ENCODE assay signal across 2 cellular contexts in the genomic region with DNA sequence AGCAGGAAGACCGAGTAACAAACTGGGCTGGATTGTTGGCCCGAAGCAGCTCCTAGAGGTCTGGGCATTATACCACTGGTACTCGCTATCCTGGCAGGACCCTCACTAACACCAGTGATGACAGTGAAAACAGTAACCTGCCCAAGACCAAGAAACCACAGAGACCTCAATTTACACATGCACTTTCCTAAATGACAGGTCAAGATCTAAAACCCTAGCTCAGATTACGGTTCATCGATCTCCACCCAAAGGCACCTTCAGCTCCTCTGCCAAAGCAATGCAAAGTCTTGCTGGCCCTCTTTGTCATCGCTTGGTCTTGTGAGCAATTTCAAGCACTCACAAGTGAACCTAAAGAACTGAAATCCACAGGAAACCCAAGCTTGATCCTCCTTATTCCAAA.
TF ChIP-seq lines count a peak whose summit lies in the region.

No MANE protein-coding gene starts in this region.

TF ChIP-seq in SK-N-SH, 30 proteins besides CTCF, POLR2A, EP300 and RAD21 (continued from another document):
- TF ChIP-seq SMC3 (IDR thresholded peaks at IDR 0.05; ENCODE audit: low read depth, low read length) (no peak), FOXM1 (IDR thresholded peaks at IDR 0.05; ENCODE audit: low read depth) (no peak), FOXJ3 (CRISPR knock-in tag; IDR thresholded peaks at IDR 0.05) (no peak), RCOR1 (IDR thresholded peaks at IDR 0.05; ENCODE audit: low read length) (no peak), GABPA (IDR thresholded peaks at IDR 0.05; ENCODE audit: low read depth) (no peak; the same call in 1 of the 2 replicates), TAF1 (IDR thresholded peaks at IDR 0.05; ENCODE audit: borderline replicate concordance, low read depth, low read length) (no peak), RXRA (IDR thresholded peaks at IDR 0.05; ENCODE audit: borderline replicate concordance, low read depth) (no peak), TCF12 (IDR thresholded peaks at IDR 0.05) (no peak), CHD2 (IDR thresholded peaks at IDR 0.05; ENCODE audit: low read length, partially characterized antibody) (no peak), EZH2phosphoT487 (IDR thresholded peaks at IDR 0.05; ENCODE audit: borderline replicate concordance, low read depth) (no peak), SIN3A (IDR thresholded peaks at IDR 0.05; ENCODE audit: borderline replicate concordance, low read depth, low read length) (no peak), MEF2A (IDR thresholded peaks at IDR 0.05; ENCODE audit: borderline replicate concordance, low read depth) (no peak), JUND (IDR thresholded peaks at IDR 0.05) (no peak), MXI1 (IDR thresholded peaks at IDR 0.05; ENCODE audit: low read depth, low read length) (no peak)
- TF ChIP-seq, protein P1, sequence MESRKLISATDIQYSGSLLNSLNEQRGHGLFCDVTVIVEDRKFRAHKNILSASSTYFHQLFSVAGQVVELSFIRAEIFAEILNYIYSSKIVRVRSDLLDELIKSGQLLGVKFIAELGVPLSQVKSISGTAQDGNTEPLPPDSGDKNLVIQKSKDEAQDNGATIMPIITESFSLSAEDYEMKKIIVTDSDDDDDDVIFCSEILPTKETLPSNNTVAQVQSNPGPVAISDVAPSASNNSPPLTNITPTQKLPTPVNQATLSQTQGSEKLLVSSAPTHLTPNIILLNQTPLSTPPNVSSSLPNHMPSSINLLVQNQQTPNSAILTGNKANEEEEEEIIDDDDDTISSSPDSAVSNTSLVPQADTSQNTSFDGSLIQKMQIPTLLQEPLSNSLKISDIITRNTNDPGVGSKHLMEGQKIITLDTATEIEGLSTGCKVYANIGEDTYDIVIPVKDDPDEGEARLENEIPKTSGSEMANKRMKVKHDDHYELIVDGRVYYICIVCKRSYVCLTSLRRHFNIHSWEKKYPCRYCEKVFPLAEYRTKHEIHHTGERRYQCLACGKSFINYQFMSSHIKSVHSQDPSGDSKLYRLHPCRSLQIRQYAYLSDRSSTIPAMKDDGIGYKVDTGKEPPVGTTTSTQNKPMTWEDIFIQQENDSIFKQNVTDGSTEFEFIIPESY (IDR thresholded peaks at IDR 0.05; ENCODE audit: borderline replicate concordance, low read depth) = no peak
- TF ChIP-seq, protein P2, sequence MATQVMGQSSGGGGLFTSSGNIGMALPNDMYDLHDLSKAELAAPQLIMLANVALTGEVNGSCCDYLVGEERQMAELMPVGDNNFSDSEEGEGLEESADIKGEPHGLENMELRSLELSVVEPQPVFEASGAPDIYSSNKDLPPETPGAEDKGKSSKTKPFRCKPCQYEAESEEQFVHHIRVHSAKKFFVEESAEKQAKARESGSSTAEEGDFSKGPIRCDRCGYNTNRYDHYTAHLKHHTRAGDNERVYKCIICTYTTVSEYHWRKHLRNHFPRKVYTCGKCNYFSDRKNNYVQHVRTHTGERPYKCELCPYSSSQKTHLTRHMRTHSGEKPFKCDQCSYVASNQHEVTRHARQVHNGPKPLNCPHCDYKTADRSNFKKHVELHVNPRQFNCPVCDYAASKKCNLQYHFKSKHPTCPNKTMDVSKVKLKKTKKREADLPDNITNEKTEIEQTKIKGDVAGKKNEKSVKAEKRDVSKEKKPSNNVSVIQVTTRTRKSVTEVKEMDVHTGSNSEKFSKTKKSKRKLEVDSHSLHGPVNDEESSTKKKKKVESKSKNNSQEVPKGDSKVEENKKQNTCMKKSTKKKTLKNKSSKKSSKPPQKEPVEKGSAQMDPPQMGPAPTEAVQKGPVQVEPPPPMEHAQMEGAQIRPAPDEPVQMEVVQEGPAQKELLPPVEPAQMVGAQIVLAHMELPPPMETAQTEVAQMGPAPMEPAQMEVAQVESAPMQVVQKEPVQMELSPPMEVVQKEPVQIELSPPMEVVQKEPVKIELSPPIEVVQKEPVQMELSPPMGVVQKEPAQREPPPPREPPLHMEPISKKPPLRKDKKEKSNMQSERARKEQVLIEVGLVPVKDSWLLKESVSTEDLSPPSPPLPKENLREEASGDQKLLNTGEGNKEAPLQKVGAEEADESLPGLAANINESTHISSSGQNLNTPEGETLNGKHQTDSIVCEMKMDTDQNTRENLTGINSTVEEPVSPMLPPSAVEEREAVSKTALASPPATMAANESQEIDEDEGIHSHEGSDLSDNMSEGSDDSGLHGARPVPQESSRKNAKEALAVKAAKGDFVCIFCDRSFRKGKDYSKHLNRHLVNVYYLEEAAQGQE (IDR thresholded peaks at IDR 0.05; ENCODE audit: low read depth, low read length) = no peak
- TF ChIP-seq, protein P3, sequence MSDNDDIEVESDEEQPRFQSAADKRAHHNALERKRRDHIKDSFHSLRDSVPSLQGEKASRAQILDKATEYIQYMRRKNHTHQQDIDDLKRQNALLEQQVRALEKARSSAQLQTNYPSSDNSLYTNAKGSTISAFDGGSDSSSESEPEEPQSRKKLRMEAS (IDR thresholded peaks at IDR 0.05; ENCODE audit: low read depth) = no peak
- TF ChIP-seq, protein P4, sequence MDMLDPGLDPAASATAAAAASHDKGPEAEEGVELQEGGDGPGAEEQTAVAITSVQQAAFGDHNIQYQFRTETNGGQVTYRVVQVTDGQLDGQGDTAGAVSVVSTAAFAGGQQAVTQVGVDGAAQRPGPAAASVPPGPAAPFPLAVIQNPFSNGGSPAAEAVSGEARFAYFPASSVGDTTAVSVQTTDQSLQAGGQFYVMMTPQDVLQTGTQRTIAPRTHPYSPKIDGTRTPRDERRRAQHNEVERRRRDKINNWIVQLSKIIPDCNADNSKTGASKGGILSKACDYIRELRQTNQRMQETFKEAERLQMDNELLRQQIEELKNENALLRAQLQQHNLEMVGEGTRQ (IDR thresholded peaks at IDR 0.05; ENCODE audit: borderline replicate concordance, low read depth, low read length) = no peak

TF ChIP-seq in SK-N-SH treated with all-trans-retinoic acid at 6 μM for 48 hours, 23 proteins besides CTCF, POLR2A, EP300 and RAD21:
- TF ChIP-seq, protein P5, sequence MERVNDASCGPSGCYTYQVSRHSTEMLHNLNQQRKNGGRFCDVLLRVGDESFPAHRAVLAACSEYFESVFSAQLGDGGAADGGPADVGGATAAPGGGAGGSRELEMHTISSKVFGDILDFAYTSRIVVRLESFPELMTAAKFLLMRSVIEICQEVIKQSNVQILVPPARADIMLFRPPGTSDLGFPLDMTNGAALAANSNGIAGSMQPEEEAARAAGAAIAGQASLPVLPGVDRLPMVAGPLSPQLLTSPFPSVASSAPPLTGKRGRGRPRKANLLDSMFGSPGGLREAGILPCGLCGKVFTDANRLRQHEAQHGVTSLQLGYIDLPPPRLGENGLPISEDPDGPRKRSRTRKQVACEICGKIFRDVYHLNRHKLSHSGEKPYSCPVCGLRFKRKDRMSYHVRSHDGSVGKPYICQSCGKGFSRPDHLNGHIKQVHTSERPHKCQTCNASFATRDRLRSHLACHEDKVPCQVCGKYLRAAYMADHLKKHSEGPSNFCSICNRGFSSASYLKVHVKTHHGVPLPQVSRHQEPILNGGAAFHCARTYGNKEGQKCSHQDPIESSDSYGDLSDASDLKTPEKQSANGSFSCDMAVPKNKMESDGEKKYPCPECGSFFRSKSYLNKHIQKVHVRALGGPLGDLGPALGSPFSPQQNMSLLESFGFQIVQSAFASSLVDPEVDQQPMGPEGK (CRISPR knock-in tag; IDR thresholded peaks at IDR 0.05; ENCODE audit: borderline replicate concordance) = no peak
- TF ChIP-seq ZNF565 (CRISPR knock-in tag; conservative IDR thresholded peaks at IDR 0.05; ENCODE audit: low read depth) (no peak), ZFP3 (CRISPR knock-in tag; IDR thresholded peaks at IDR 0.05) (no peak), CSDC2 (CRISPR knock-in tag; IDR thresholded peaks at IDR 0.05) (no peak), ARNTL (CRISPR knock-in tag; IDR thresholded peaks at IDR 0.05; ENCODE audit: borderline replicate concordance, low read depth) (no peak), RARB (CRISPR knock-in tag; IDR thresholded peaks at IDR 0.05) (no peak), TOX (CRISPR knock-in tag; IDR thresholded peaks at IDR 0.05; ENCODE audit: borderline replicate concordance) (no peak), ESRRG (CRISPR knock-in tag; IDR thresholded peaks at IDR 0.05) (no peak), BACH2 (CRISPR knock-in tag; IDR thresholded peaks at IDR 0.05; ENCODE audit: borderline replicate concordance) (no peak), TCF4 (CRISPR knock-in tag; IDR thresholded peaks at IDR 0.05; ENCODE audit: borderline replicate concordance) (no peak)
- TF ChIP-seq, protein P6, sequence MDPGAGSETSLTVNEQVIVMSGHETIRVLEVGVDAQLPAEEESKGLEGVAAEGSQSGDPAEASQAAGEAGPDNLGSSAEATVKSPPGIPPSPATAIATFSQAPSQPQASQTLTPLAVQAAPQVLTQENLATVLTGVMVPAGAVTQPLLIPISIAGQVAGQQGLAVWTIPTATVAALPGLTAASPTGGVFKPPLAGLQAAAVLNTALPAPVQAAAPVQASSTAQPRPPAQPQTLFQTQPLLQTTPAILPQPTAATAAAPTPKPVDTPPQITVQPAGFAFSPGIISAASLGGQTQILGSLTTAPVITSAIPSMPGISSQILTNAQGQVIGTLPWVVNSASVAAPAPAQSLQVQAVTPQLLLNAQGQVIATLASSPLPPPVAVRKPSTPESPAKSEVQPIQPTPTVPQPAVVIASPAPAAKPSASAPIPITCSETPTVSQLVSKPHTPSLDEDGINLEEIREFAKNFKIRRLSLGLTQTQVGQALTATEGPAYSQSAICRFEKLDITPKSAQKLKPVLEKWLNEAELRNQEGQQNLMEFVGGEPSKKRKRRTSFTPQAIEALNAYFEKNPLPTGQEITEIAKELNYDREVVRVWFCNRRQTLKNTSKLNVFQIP (CRISPR knock-in tag; IDR thresholded peaks at IDR 0.05; ENCODE audit: borderline replicate concordance, low read depth) = no peak
- TF ChIP-seq, protein P7, sequence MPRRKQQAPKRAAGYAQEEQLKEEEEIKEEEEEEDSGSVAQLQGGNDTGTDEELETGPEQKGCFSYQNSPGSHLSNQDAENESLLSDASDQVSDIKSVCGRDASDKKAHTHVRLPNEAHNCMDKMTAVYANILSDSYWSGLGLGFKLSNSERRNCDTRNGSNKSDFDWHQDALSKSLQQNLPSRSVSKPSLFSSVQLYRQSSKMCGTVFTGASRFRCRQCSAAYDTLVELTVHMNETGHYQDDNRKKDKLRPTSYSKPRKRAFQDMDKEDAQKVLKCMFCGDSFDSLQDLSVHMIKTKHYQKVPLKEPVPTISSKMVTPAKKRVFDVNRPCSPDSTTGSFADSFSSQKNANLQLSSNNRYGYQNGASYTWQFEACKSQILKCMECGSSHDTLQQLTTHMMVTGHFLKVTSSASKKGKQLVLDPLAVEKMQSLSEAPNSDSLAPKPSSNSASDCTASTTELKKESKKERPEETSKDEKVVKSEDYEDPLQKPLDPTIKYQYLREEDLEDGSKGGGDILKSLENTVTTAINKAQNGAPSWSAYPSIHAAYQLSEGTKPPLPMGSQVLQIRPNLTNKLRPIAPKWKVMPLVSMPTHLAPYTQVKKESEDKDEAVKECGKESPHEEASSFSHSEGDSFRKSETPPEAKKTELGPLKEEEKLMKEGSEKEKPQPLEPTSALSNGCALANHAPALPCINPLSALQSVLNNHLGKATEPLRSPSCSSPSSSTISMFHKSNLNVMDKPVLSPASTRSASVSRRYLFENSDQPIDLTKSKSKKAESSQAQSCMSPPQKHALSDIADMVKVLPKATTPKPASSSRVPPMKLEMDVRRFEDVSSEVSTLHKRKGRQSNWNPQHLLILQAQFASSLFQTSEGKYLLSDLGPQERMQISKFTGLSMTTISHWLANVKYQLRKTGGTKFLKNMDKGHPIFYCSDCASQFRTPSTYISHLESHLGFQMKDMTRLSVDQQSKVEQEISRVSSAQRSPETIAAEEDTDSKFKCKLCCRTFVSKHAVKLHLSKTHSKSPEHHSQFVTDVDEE (CRISPR knock-in tag; IDR thresholded peaks at IDR 0.05) = no peak
